Comparison of ENCODE assay signal across 26 cellular contexts in the genomic region with DNA sequence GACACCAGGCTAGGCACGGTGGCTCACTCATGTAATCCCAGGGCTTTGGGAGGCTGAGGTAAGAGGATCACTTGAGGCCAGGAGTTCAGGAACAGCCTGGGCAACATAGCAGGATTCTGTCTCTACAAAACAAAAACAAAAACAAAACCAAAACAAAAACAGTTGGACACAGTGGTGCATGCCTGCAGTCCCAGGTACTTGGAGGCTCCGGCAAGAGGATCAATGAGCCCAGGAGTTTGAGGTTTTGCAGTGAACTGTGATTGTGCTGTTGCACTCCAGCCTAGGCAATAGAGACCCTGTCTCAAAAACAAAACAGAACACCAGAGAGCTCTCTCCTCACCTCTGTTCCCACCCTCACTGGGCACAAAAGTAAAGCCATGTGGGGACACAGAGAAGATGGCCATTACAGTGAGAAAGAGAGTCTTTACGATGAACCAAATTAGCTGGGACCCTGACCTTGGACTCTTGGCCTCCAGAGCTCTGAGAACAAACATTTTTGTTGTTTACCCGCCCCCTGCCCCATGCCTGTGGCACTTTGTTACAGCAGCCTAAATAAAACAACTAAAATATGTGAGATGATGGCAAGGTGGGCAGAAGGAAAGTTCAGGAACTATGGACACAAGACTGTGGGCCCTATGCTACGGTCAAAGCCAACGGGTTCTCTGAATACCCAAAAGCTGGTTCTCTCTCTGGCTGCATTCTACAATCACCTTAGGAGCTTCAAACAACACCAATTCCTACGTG.
"Had no signal": no experiment of that assay in that cellular context is flagged by ENCODE, and none has a peak within 500 bp of the region (broad histone marks: within the 10 kb centered on the region; RNA-seq: fewer than 3 reads in every experiment).

No MANE protein-coding gene starts in this region.

- H3K27ac Mint-ChIP-seq: activated naive CD8-positive, alpha-beta T cell treated with anti-CD3 and anti-CD28 coated beads for 36 hours; natural killer cell treated with Interleukin-12 subunit alpha and Interleukin-12 subunit beta and Interleukin-15 and Interleukin-18, amount 100 ng/mL, for 72 hours; stimulated activated effector memory CD8-positive, alpha-beta T cell treated with anti-CD3 and anti-CD28 coated beads, Interleukin-12 subunit alpha, Interleukin-12 subunit beta, amount 100 ng/mL, for 72 hours; stimulated activated naive CD8-positive, alpha-beta T cell treated with anti-CD3 and anti-CD28 coated beads, Interleukin-15, Interleukin-2, amounts not matched to agents 100 ng/mL and 50 ng/mL, for 24 hours had no signal

- ATAC-seq: activated CD4-positive, CD25-positive, alpha-beta regulatory T cell treated with anti-CD3 and anti-CD28 coated beads, Interleukin-2, amount 50 U/mL, for 24 hours; activated T-cell treated with anti-CD3 and anti-CD28 coated beads, Interleukin-2, amount 50 U/mL, for 4 hours; body of pancreas; gastrocnemius medialis; left cardiac atrium; lower lobe of right lung; natural killer cell treated with Interleukin-12 subunit alpha and Interleukin-12 subunit beta and Interleukin-15 and Interleukin-18, amount 100 ng/mL, for 72 hours; sciatic nerve; stimulated activated effector memory CD8-positive, alpha-beta T cell treated with anti-CD3 and anti-CD28 coated beads, Interleukin-12 subunit alpha, Interleukin-12 subunit beta, amount 100 ng/mL, for 72 hours had no signal

- H3K9me3 ChIP-seq: body of pancreas, colonic mucosa, upper lobe of left lung had no signal

- H3K9me3 Mint-ChIP-seq: activated T-cell treated with anti-CD3 and anti-CD28 coated beads, Interleukin-2, amount 50 U/mL, for 4 hours; natural killer cell treated with Interleukin-12 subunit alpha and Interleukin-12 subunit beta and Interleukin-15 and Interleukin-18, amount 100 ng/mL, for 72 hours; stimulated activated effector memory CD8-positive, alpha-beta T cell treated with anti-CD3 and anti-CD28 coated beads, Interleukin-12 subunit alpha, Interleukin-12 subunit beta, amount 100 ng/mL, for 72 hours had no signal

- DNase-seq: activated CD4-positive, alpha-beta T cell treated with anti-CD3 and anti-CD28 coated beads for 48 hours; activated CD4-positive, alpha-beta T cell treated with anti-CD3 and anti-CD28 coated beads, Interleukin-2, amount 50 U/mL, for 48 hours; activated CD8-positive, alpha-beta memory T cell treated with anti-CD3 and anti-CD28 coated beads, Interleukin-2, amount 50 U/mL, for 48 hours; activated naive CD4-positive, alpha-beta T cell treated with Interleukin-2 at 50 U/mL for 16 hours; activated naive CD8-positive, alpha-beta T cell treated with anti-CD3 and anti-CD28 coated beads for 36 hours; activated T-cell treated with anti-CD3 and anti-CD28 coated beads, Interleukin-2, amount 50 U/mL, for 4 hours; adrenal gland; body of pancreas; colonic mucosa; effector CD8-positive, alpha-beta T cell; erythroblast; gastrocnemius medialis; glutamatergic neuron; left cardiac atrium; lower lobe of right lung; mesenchymal stem cell; stimulated activated CD4-positive, alpha-beta T cell treated with anti-CD3 and anti-CD28 coated beads, Interleukin-4, amount 100 ng/mL, for 24 hours; upper lobe of left lung had no signal

- H3K4me3 ChIP-seq: adrenal gland, body of pancreas, colonic mucosa, gastrocnemius medialis, lower lobe of right lung, skin epidermis, thoracic aorta, upper lobe of left lung, vagina had no signal

- H3K4me3 Mint-ChIP-seq: activated naive CD8-positive, alpha-beta T cell treated with anti-CD3 and anti-CD28 coated beads for 36 hours; activated T-cell treated with anti-CD3 and anti-CD28 coated beads, Interleukin-2, amount 50 U/mL, for 4 hours; natural killer cell treated with Interleukin-12 subunit alpha and Interleukin-12 subunit beta and Interleukin-15 and Interleukin-18, amount 100 ng/mL, for 72 hours; stimulated activated effector memory CD8-positive, alpha-beta T cell treated with anti-CD3 and anti-CD28 coated beads, Interleukin-12 subunit alpha, Interleukin-12 subunit beta, amount 100 ng/mL, for 72 hours; stimulated activated naive CD8-positive, alpha-beta T cell treated with anti-CD3 and anti-CD28 coated beads, Interleukin-15, Interleukin-2, amounts not matched to agents 100 ng/mL and 50 ng/mL, for 24 hours had no signal

- H3K27me3 Mint-ChIP-seq: activated naive CD8-positive, alpha-beta T cell treated with anti-CD3 and anti-CD28 coated beads for 36 hours; natural killer cell treated with Interleukin-12 subunit alpha and Interleukin-12 subunit beta and Interleukin-15 and Interleukin-18, amount 100 ng/mL, for 72 hours; stimulated activated naive CD8-positive, alpha-beta T cell treated with anti-CD3 and anti-CD28 coated beads, Interleukin-15, Interleukin-2, amounts not matched to agents 100 ng/mL and 50 ng/mL, for 24 hours had no signal

- H3K4me1 ChIP-seq: colonic mucosa, gastrocnemius medialis, vagina had no signal

- H3K27ac ChIP-seq: adrenal gland, body of pancreas, colonic mucosa, gastrocnemius medialis, lower lobe of right lung, skin epidermis, thoracic aorta, upper lobe of left lung, vagina had no signal

- H3K27me3 ChIP-seq: adrenal gland, body of pancreas, colonic mucosa, gastrocnemius medialis, upper lobe of left lung, vagina had no signal

- H3K36me3 ChIP-seq: colonic mucosa had no signal
